In genomic region chr1:224211262-224211962, GRCh38 we compare ENCODE assay signal across 9 cellular contexts. TPM values are rescaled to one million over a fixed set of nuclear protein-coding genes. Genes with fewer than 3 reads are reported as not detected.
DNase-seq lines count a peak whose midpoint lies in the region; ATAC-seq, FAIRE-seq and TF ChIP-seq lines count a peak whose summit lies in the region.
"Had no signal": no experiment of that assay in that cellular context is flagged by ENCODE, and none has a peak within 500 bp of the region (broad histone marks: within the 10 kb centered on the region; RNA-seq: fewer than 3 reads in every experiment).

No MANE protein-coding gene starts in this region.

- H3K36me3 ChIP-seq in astrocyte (ENCODE audit: insufficient read depth, low read length) (no peaks in the 10 kb centered on the region), neural progenitor cell (no peaks in the 10 kb centered on the region)

- H3K4me1 ChIP-seq in astrocyte (ENCODE audit: insufficient read depth, low read length): peaks cover 10% of the 10 kb centered on the region
- no peaks in the 10 kb centered on the region for H3K4me1 ChIP-seq in neural progenitor cell

- H3K27me3 Mint-ChIP-seq in astrocyte (ENCODE audit: low read depth, unreplicated experiment): no peaks in the 10 kb centered on the region
- H3K27me3 Mint-ChIP-seq in neural progenitor cell (ENCODE audit: insufficient read depth, low read depth): no peaks in the 10 kb centered on the region
- H3K27me3 Mint-ChIP-seq in T-cell: no peaks in the 10 kb centered on the region
- H3K27me3 Mint-ChIP-seq: IgD-negative memory B cell had no signal

- no peak for ATAC-seq in T-cell (replicated peaks in 1 of 4)
- ATAC-seq in HG02840 (IDR thresholded peaks at IDR 0.05; ENCODE audit: low FRiP score, unreplicated experiment): no peak

- FAIRE-seq in astrocyte (lab: Jason Lieb, UNC): no peak

- no peaks in the 10 kb centered on the region for H3K9me3 ChIP-seq in astrocyte (ENCODE audit: insufficient read depth, low read depth, low read length)
- H3K9me3 ChIP-seq in neural progenitor cell (ENCODE audit: low read depth): no peaks in the 10 kb centered on the region

- CTCF ChIA-PET in T-cell (lab: Charles Lee): no interaction called here

- H3K79me2 ChIP-seq in astrocyte (ENCODE audit: insufficient read depth, low read length) (no peaks in the 10 kb centered on the region), neural progenitor cell (ENCODE audit: low read depth) (no peaks in the 10 kb centered on the region)

- no peak overlapping the region for H3K4me3 ChIP-seq in astrocyte (ENCODE audit: insufficient read depth, low read depth, low read length)
- no peak overlapping the region for H3K4me3 ChIP-seq in neural progenitor cell

- H2AFZ ChIP-seq in astrocyte (ENCODE audit: low read depth, low read length) (no peak overlapping the region), neural progenitor cell (replicated peaks) (no peak overlapping the region)

- in situ Hi-C loops in GM13976 (cut with MboI; ENCODE audit: low sequenced_read_pairs, unreplicated experiment): no loop called here

- H4K20me1 ChIP-seq in astrocyte (ENCODE audit: insufficient read depth, low read length) (no peaks in the 10 kb centered on the region), neural progenitor cell (ENCODE audit: low read depth) (no peaks in the 10 kb centered on the region)

- H3K27me3 ChIP-seq in astrocyte (ENCODE audit: insufficient read depth, low read length) (no peaks in the 10 kb centered on the region), neural progenitor cell (no peaks in the 10 kb centered on the region)

- DNase-seq in DMS79 treated with DMSO at 0.1 percent for 48 hours (lab: John Stamatoyannopoulos, UW) (peak; percentile 70), NCI-H1694 (lab: John Stamatoyannopoulos, UW) (peak; percentile 95), astrocyte (ENCODE audit: low read depth) (peak; percentile 57), lung microvascular endothelial cell (ENCODE audit: low read depth in 2 of 2) (peak; percentile 77 to 84), neural progenitor cell (ENCODE audit: low spot score) (no peak), T-cell (no peak), GM13976 (ENCODE audit: low spot score) (no peak)

- no peaks in the 10 kb centered on the region for H3K36me3 Mint-ChIP-seq in astrocyte (ENCODE audit: low read depth, unreplicated experiment)
- H3K36me3 Mint-ChIP-seq in neural progenitor cell: no peaks in the 10 kb centered on the region
- H3K36me3 Mint-ChIP-seq in T-cell: no peaks in the 10 kb centered on the region
- H3K36me3 Mint-ChIP-seq: IgD-negative memory B cell had no signal

- H3F3A ChIP-seq in neural progenitor cell (ENCODE audit: low read depth): no peaks in the 10 kb centered on the region

- H3K27ac ChIP-seq in astrocyte (ENCODE audit: low read depth, low read length) (no peak overlapping the region), neural progenitor cell (no peak overlapping the region)

- TF ChIP-seq CTCF in astrocyte (IDR thresholded peaks at IDR 0.05; ENCODE audit: insufficient read depth, low read depth, low read length) (no peak), neural progenitor cell (IDR thresholded peaks at IDR 0.05) (no peak), GM13976 (IDR thresholded peaks at IDR 0.05; ENCODE audit: borderline replicate concordance, control extremely low read depth, extremely low read depth, insufficient read depth, missing control alignments) (no peak)

- H3K27ac Mint-ChIP-seq in astrocyte (ENCODE audit: unreplicated experiment): no peak overlapping the region
- no peak overlapping the region for H3K27ac Mint-ChIP-seq in neural progenitor cell
- no peak overlapping the region for H3K27ac Mint-ChIP-seq in T-cell

- H3K4me1 Mint-ChIP-seq in astrocyte (ENCODE audit: low read depth, unreplicated experiment): peaks cover 20% of the 10 kb centered on the region
- no peaks in the 10 kb centered on the region for H3K4me1 Mint-ChIP-seq in neural progenitor cell
- H3K4me1 Mint-ChIP-seq in T-cell: peaks cover 0 to 2% (median 0%) of the 10 kb centered on the region in 3 donors

- H3K4me2 ChIP-seq in astrocyte (ENCODE audit: low read length): peak overlapping the region; percentile 46
- H3K4me2 ChIP-seq in neural progenitor cell: no peak overlapping the region

- H3K4me3 Mint-ChIP-seq in astrocyte (ENCODE audit: unreplicated experiment): no peak overlapping the region
- no peak overlapping the region for H3K4me3 Mint-ChIP-seq in neural progenitor cell
- H3K4me3 Mint-ChIP-seq in T-cell: no peak overlapping the region

- H3K9ac ChIP-seq in astrocyte (ENCODE audit: low read length) (no peak overlapping the region), neural progenitor cell (no peak overlapping the region)

- POLR2A ChIA-PET in T-cell (lab: Charles Lee): no interaction called here

- H3K9me3 Mint-ChIP-seq in astrocyte (ENCODE audit: unreplicated experiment): no peaks in the 10 kb centered on the region
- no peaks in the 10 kb centered on the region for H3K9me3 Mint-ChIP-seq in neural progenitor cell
- no peaks in the 10 kb centered on the region for H3K9me3 Mint-ChIP-seq in T-cell
- H3K9me3 Mint-ChIP-seq: IgD-negative memory B cell had no signal

RNA-seq across cellular contexts. Expression of gene DEGS1, which starts 28.4 kb away (rescaled TPM):
- 115 and 132 TPM in 2 replicates for total RNA-seq in astrocyte
- total RNA-seq in lung microvascular endothelial cell: 64.1 and 70.0 TPM in 2 replicates
- total RNA-seq in neural progenitor cell (ENCODE audit: low replicate concordance): 47.4 and 91.2 TPM in 2 replicates
- total RNA-seq in T-cell: 10 to 100 TPM; 40.0 to 52.3 (median 44.4) TPM

Comparison
In these comparisons a context has a peak if more than half of its experiments do, and no peak if none do; other contexts are left out.
1. DNase-seq: peak in DMS79 treated with DMSO at 0.1 percent for 48 hours (single experiment), NCI-H1694 (single experiment), astrocyte (single experiment) and lung microvascular endothelial cell (2 of 2); none in neural progenitor cell (single experiment), T-cell (0 of 34) and GM13976 (single experiment).